14 cellular contexts compared by ENCODE assay signal in genomic region chr7:148110097-148110868, GRCh38.
DNase-seq lines count a peak whose midpoint lies in the region; ATAC-seq, FAIRE-seq and TF ChIP-seq lines count a peak whose summit lies in the region.
"Had no signal": no experiment of that assay in that cellular context is flagged by ENCODE, and none has a peak within 500 bp of the region (broad histone marks: within the 10 kb centered on the region; RNA-seq: fewer than 3 reads in every experiment).

No MANE protein-coding gene starts in this region.

- no peak overlapping the region for H3K27ac ChIP-seq in pancreas
- H3K27ac ChIP-seq: suprapubic skin had no signal

- no peak for FAIRE-seq in pancreas (lab: Jason Lieb, UNC)

- H3K9me3 ChIP-seq in pancreas = no peaks in the 10 kb centered on the region
- H3K9me3 ChIP-seq: suprapubic skin had no signal

- no peaks in the 10 kb centered on the region for H3K4me1 ChIP-seq in pancreas
- H3K4me1 ChIP-seq: suprapubic skin had no signal

- H3K4me3 ChIP-seq in pancreas = no peak overlapping the region
- H3K4me3 ChIP-seq: suprapubic skin had no signal

- no peaks in the 10 kb centered on the region for H3K36me3 ChIP-seq in pancreas
- H3K36me3 ChIP-seq: suprapubic skin had no signal

- TF ChIP-seq CTCF in pancreas (IDR thresholded peaks at IDR 0.05) = no peak

- peak; percentile 24 for DNase-seq in DMS 273 (lab: John Stamatoyannopoulos, UW; ENCODE audit: unreplicated experiment)
- no peak for DNase-seq in DMS 273 treated with DMSO at 0.1 percent for 48 hours (lab: John Stamatoyannopoulos, UW)
- peak; percentile 14 for DNase-seq in NCI-H526 treated with DMSO at 0.1 percent for 48 hours (lab: John Stamatoyannopoulos, UW)
- DNase-seq in left cardiac atrium = no peak
- DNase-seq in pancreas = peak in 1 of 6 donors; percentile 16
- DNase-seq in NCI-H748 treated with DMSO at 0.1 percent for 48 hours (lab: John Stamatoyannopoulos, UW) = no peak
- DNase-seq in NCI-H1105 (lab: John Stamatoyannopoulos, UW) = no peak
- DNase-seq: 8988T; activated CD8-positive, alpha-beta T cell treated with anti-CD3 and anti-CD28 coated beads, Interleukin-2, amount 10 ng/mL, durations not matched to agents 7 days and 5 days; hippocampal formation; NCI-H187 treated with DMSO at 0.1 percent for 48 hours had no signal

- peaks cover 0 to 4% (median 0%) of the 10 kb centered on the region in 4 donors for H3K27me3 ChIP-seq in pancreas
- H3K27me3 ChIP-seq: suprapubic skin had no signal

- WGBS in pancreas, 2 donors = 67 to 73% methylated on average over 13 of the region's 13 CpGs

- ATAC-seq in left cardiac atrium (peak; percentile 41 to 56), pancreas (peak in 3 of 4 donors; percentile 64 to 78 (median 69)), GM18858 (IDR thresholded peaks at IDR 0.05; ENCODE audit: unreplicated experiment) (no peak)
- ATAC-seq: activated CD8-positive, alpha-beta T cell treated with anti-CD3 and anti-CD28 coated beads, Interleukin-2, amount 10 ng/mL, durations not matched to agents 7 days and 5 days; sciatic nerve had no signal

- intact Hi-C loops in left cardiac atrium (cut with DNase I) (loop anchor here (1.0 to 10.0 kb wide), 2 partner anchors 132 to 135 kb away; no protein-coding TSS in a partner anchor), pancreas (cut with DNase I) (no loop called here)

Comparison
In these comparisons a context has a peak if more than half of its experiments do, and no peak if none do; other contexts are left out.
1. DNase-seq: peak in DMS 273 (single experiment) and NCI-H526 treated with DMSO at 0.1 percent for 48 hours (single experiment); none in DMS 273 treated with DMSO at 0.1 percent for 48 hours (single experiment), left cardiac atrium (single experiment), NCI-H748 treated with DMSO at 0.1 percent for 48 hours (single experiment) and NCI-H1105 (single experiment).
2. intact Hi-C loops: an anchor here in left cardiac atrium (1.0 to 10.0 kb wide); none called in pancreas.